ENCODE assay signal across 8 cellular contexts in the genomic region with DNA sequence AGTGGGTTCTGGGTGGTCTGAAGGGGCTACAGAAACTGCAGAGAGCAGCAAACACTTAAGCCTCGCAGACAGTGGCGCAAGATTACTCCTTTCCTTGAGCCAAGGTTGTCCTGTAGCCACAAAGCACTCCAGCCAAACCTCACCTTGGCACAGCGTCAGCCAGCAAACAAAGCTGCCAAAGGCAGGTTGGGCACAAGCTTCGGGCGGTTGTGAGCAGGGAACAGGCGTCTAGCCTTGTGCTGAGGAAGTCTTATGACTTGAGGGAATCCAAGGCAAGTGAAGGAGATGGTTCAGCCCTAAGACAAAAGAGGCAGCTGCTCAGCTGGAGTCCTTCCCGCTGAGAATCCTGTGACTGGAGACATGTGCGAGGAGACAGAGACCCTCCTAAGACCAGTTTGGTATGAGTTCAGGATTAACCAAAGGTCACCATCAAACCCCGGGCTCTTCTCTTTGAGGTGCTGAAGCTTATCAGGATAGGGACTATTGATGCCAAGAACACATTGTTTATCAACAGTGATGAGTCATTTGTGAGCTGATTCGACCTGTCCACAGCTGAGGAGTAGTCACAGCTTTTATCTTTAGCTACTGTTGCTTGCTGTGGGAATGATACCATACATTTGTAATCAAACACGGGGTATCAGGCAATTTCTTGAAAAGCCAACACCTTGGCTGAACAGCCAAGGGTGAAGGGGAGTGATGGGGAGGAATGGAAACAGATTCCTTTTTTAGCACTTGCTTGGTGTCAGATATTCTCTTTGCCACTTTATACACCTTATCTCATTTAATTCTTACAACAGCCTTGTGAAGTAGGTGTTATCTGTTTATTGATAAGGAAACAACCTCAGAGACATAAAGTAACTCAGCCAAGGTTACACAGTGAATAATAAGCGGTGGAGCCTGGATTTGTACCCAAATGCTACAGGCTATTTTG. TPM values are rescaled to one million over a fixed set of nuclear protein-coding genes. Genes with fewer than 3 reads are reported as not detected.
A peak's percentile ranks its signal among the peaks of the same experiment; 100 is the strongest.
DNase-seq lines count a peak whose midpoint lies in the region; ATAC-seq and TF ChIP-seq lines count a peak whose summit lies in the region.

No MANE protein-coding gene starts in this region.

- TF ChIP-seq CTCF in colonic mucosa (IDR thresholded peaks at IDR 0.05), result no peak

- in situ Hi-C loops in ACHN (cut with HindIII; ENCODE audit: low pct_ligation_motif_present, low pct_unique_long_range_greater_than_20kb, low sequenced_read_pairs), result no loop called here

- H3K4me3 ChIP-seq in colonic mucosa (no peak overlapping the region), SJCRH30 (no peak overlapping the region)

- DNase-seq in C1 segment of cervical spinal cord (lab: John Stamatoyannopoulos, UW) (peak in 10 of 14 donors; percentile 33 to 82 (median 52)), NCI-H2029 (lab: John Stamatoyannopoulos, UW) (peak; percentile 82), colonic mucosa (peak; percentile 78), mucosa of gallbladder (ENCODE audit: low spot score) (peak; percentile 85), ACHN (no peak), SJCRH30 (no peak)

- H3K9ac ChIP-seq in colonic mucosa (ENCODE audit: low read depth in 2 of 2, low read length in 2 of 2), result peak overlapping the region in 1 of 2 donors; percentile 87

- H3K4me1 ChIP-seq in colonic mucosa (peaks cover 5% of the 10 kb centered on the region), SJCRH30 (no peaks in the 10 kb centered on the region)

- H3K27me3 ChIP-seq in colonic mucosa (no peaks in the 10 kb centered on the region), SJCRH30 (no peaks in the 10 kb centered on the region)

- peak overlapping the region; percentile 97 for H3K27ac ChIP-seq in colonic mucosa
- H3K27ac ChIP-seq in SJCRH30, result no peak overlapping the region

- intact Hi-C loops in colonic mucosa (cut with DNase I), result loop anchor here (5.0 kb wide), 1 partner anchor 102 kb away; no protein-coding TSS in a partner anchor

- ATAC-seq in HG03432 (IDR thresholded peaks at IDR 0.05; ENCODE audit: unreplicated experiment) (no peak), HG03280 (IDR thresholded peaks at IDR 0.05; ENCODE audit: unreplicated experiment) (no peak)

- H3K36me3 ChIP-seq in colonic mucosa, result no peaks in the 10 kb centered on the region
- H3K36me3 ChIP-seq in SJCRH30, result no peaks in the 10 kb centered on the region

- H3K9me3 ChIP-seq in colonic mucosa (no peaks in the 10 kb centered on the region), SJCRH30 (replicated peaks) (no peaks in the 10 kb centered on the region)

RNA-seq across cellular contexts. Expression of a gene that starts 4.6 kb away (rescaled TPM):
- total RNA-seq in colonic mucosa, result 10 to 100 TPM; 33.0 to 42.4 TPM
- total RNA-seq in mucosa of gallbladder, result 27.2 TPM
- 2.2 and 2.3 TPM in 2 replicates for total RNA-seq in SJCRH30 (2014; rRNA removed; shearing (Covaris generic))

RNA-seq across cellular contexts. Expression of a gene that starts 15.4 kb away (rescaled TPM):
- total RNA-seq in colonic mucosa (10 to 100 TPM; 30.5 to 47.0 TPM), mucosa of gallbladder (53.1 TPM)
- total RNA-seq in SJCRH30 (2014; rRNA removed; shearing (Covaris generic)), result 31.8 and 34.7 TPM in 2 replicates

Comparison
In these comparisons a context has a peak if more than half of its experiments do, and no peak if none do; other contexts are left out.
1. DNase-seq: peak in C1 segment of cervical spinal cord (10 of 14), NCI-H2029 (single experiment), colonic mucosa (single experiment) and mucosa of gallbladder (single experiment); none in ACHN (single experiment) and SJCRH30 (0 of 2).